12 cellular contexts compared by ENCODE assay signal in genomic region chr2:63614983-63615945, GRCh38. TPM values are rescaled to one million over a fixed set of nuclear protein-coding genes. Genes with fewer than 3 reads are reported as not detected.
DNase-seq lines count a peak whose midpoint lies in the region; ATAC-seq and TF ChIP-seq lines count a peak whose summit lies in the region.
"Had no signal": no experiment of that assay in that cellular context is flagged by ENCODE, and none has a peak within 500 bp of the region (broad histone marks: within the 10 kb centered on the region; RNA-seq: fewer than 3 reads in every experiment).

No MANE protein-coding gene starts in this region.

- no peak for TF ChIP-seq CTCF in type B pancreatic cell (conservative IDR thresholded peaks at IDR 0.05)

- H3K4me1 Mint-ChIP-seq in type B pancreatic cell (ENCODE audit: unreplicated experiment), result peaks cover 14% of the 10 kb centered on the region

- peak overlapping the region; percentile 49 for H3K4me3 ChIP-seq in HUES48 (ENCODE audit: low read depth, low read length)
- peak overlapping the region; percentile 71 for H3K4me3 ChIP-seq in iPS-20b (ENCODE audit: low read length)
- H3K4me3 ChIP-seq: colonic mucosa, left lung had no signal

- H3K27me3 Mint-ChIP-seq in type B pancreatic cell, result no peaks in the 10 kb centered on the region

- no peaks in the 10 kb centered on the region for H3K9me3 Mint-ChIP-seq in type B pancreatic cell
- H3K9me3 Mint-ChIP-seq: stimulated activated naive CD8-positive, alpha-beta T cell treated with anti-CD3 and anti-CD28 coated beads, Interleukin-15, Interleukin-2, amounts not matched to agents 100 ng/mL and 50 ng/mL, for 24 hours had no signal

- H3K27ac Mint-ChIP-seq in type B pancreatic cell, result peak overlapping the region; percentile 98
- H3K27ac Mint-ChIP-seq: stimulated activated naive CD8-positive, alpha-beta T cell treated with anti-CD3 and anti-CD28 coated beads, Interleukin-15, Interleukin-2, amounts not matched to agents 100 ng/mL and 50 ng/mL, for 24 hours had no signal

- H3K36me3 Mint-ChIP-seq in type B pancreatic cell, result peaks cover 4% of the 10 kb centered on the region

- intact Hi-C loops in head of caudate nucleus (cut with DNase I), result no loop called here

- H3K4me3 Mint-ChIP-seq in type B pancreatic cell, result peak overlapping the region; percentile 79
- H3K4me3 Mint-ChIP-seq: stimulated activated naive CD8-positive, alpha-beta T cell treated with anti-CD3 and anti-CD28 coated beads, Interleukin-15, Interleukin-2, amounts not matched to agents 100 ng/mL and 50 ng/mL, for 24 hours had no signal

- H3K36me3 ChIP-seq in HUES48 (ENCODE audit: control insufficient read depth, insufficient read depth, low read length), result no peaks in the 10 kb centered on the region
- H3K36me3 ChIP-seq in iPS-20b (ENCODE audit: insufficient read depth, low read depth, low read length), result no peaks in the 10 kb centered on the region
- H3K36me3 ChIP-seq: colonic mucosa, left lung had no signal

- H3K27me3 ChIP-seq in HUES48 (ENCODE audit: control insufficient read depth, insufficient read depth, low read length) (no peaks in the 10 kb centered on the region), iPS-20b (ENCODE audit: insufficient read depth, low read length) (no peaks in the 10 kb centered on the region)
- H3K27me3 ChIP-seq: colonic mucosa, left lung had no signal

- peaks cover 70% of the 10 kb centered on the region for H3K4me1 ChIP-seq in HUES48 (ENCODE audit: control insufficient read depth, insufficient read depth, low read length)
- H3K4me1 ChIP-seq in iPS-20b (ENCODE audit: insufficient read depth, low read length), result peaks cover 64% of the 10 kb centered on the region; the same call in 1 of the 2 replicates
- H3K4me1 ChIP-seq: colonic mucosa, left lung had no signal

- H3K9ac ChIP-seq in HUES48 (ENCODE audit: low read depth, low read length) (peak overlapping the region; percentile 88), iPS-20b (ENCODE audit: low read depth, low read length) (peak overlapping the region; percentile 94)

- H3K27ac ChIP-seq in HUES48 (ENCODE audit: low read depth, low read length) (peak overlapping the region; percentile 99), iPS-20b (ENCODE audit: low read length) (peak overlapping the region; percentile 100)
- H3K27ac ChIP-seq: colonic mucosa, left lung had no signal

- DNase-seq in astrocyte of the hippocampus (ENCODE audit: low read depth, low spot score), result peak; percentile 47
- no peak for DNase-seq in type B pancreatic cell (ENCODE audit: extremely low spot score, unreplicated experiment)
- DNase-seq in head of caudate nucleus, result no peak
- DNase-seq: colonic mucosa, left lung, NCI-H1105, SHP77 treated with DMSO at 0.1 percent for 48 hours had no signal

- H3K9me3 ChIP-seq in HUES48 (ENCODE audit: control insufficient read depth, insufficient read depth, low read length) (peaks cover 4% of the 10 kb centered on the region; the same call in 1 of the 2 replicates), iPS-20b (ENCODE audit: insufficient read depth, low read depth, low read length) (no peaks in the 10 kb centered on the region; the same call in 1 of the 2 replicates)
- H3K9me3 ChIP-seq: colonic mucosa, left lung had no signal

- ATAC-seq in HG02884 (IDR thresholded peaks at IDR 0.05; ENCODE audit: unreplicated experiment) (no peak), HG02885 (IDR thresholded peaks at IDR 0.05; ENCODE audit: poor library complexity, unreplicated experiment) (no peak)
- ATAC-seq: left lung had no signal

RNA-seq across cellular contexts. Expression of gene MDH1, which starts 26.5 kb away (rescaled TPM):
- total RNA-seq in type B pancreatic cell (ENCODE audit: low replicate concordance), result 164 and 177 TPM in 2 replicates

RNA-seq across cellular contexts. Expression of gene WDPCP, which starts 27.0 kb away (rescaled TPM):
- total RNA-seq in type B pancreatic cell (ENCODE audit: low replicate concordance), result 5.9 and 11.8 TPM in 2 replicates
